In the genomic region with DNA sequence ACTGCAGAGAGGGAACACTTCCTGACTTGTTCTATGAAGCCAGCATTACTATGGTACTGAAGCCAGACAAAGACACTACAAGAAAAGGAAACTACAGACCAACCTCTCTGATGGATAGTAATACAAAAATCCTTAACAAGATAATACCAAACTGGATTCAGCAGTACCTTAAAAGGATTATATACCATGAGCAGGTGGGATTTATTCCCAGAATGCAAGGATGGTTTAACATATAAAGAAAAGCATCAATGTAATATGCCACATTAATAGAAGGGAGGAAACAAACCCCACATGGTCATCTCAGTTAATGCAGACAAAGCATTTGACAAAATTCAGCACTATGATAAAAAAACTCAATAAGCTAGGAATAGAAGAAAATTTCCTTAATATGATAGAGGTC, we compare ENCODE assay signal across 32 cellular contexts. TPM values are rescaled to one million over a fixed set of nuclear protein-coding genes. Genes with fewer than 3 reads are reported as not detected.
"Had no signal": no experiment of that assay in that cellular context is flagged by ENCODE, and none has a peak within 500 bp of the region (broad histone marks: within the 10 kb centered on the region; RNA-seq: fewer than 3 reads in every experiment).

No MANE protein-coding gene starts in this region.

- DNase-seq: activated B cell treated with CpG ODN at 0.5 μM for 24 hours; activated CD4-positive, alpha-beta memory T cell treated with anti-CD3 and anti-CD28 coated beads, Interleukin-2, amount 10 ng/mL, durations not matched to agents 7 days and 5 days; activated CD4-positive, alpha-beta T cell treated with anti-CD3 and anti-CD28 coated beads for 48 hours; activated CD4-positive, alpha-beta T cell treated with anti-CD3 and anti-CD28 coated beads, Interleukin-2, amount 10 ng/mL, durations not matched to agents 7 days and 5 days; activated CD4-positive, alpha-beta T cell treated with anti-CD3 and anti-CD28 coated beads, Interleukin-2, amount 50 U/mL, for 48 hours; activated CD4-positive, CD25-positive, alpha-beta regulatory T cell treated with anti-CD3 and anti-CD28 coated beads, Interleukin-2, amount 50 U/mL, for 72 hours; activated CD8-positive, alpha-beta memory T cell treated with anti-CD3 and anti-CD28 coated beads for 24 hours; activated CD8-positive, alpha-beta memory T cell treated with anti-CD3 and anti-CD28 coated beads, Interleukin-2, amount 10 ng/mL, durations not matched to agents 7 days and 5 days; activated CD8-positive, alpha-beta memory T cell treated with anti-CD3 and anti-CD28 coated beads, Interleukin-2, amount 50 U/mL, for 48 hours; activated CD8-positive, alpha-beta T cell treated with anti-CD3 and anti-CD28 coated beads, Interleukin-2, amount 10 ng/mL, durations not matched to agents 7 days and 5 days; activated effector memory CD4-positive, alpha-beta T cell treated with Interleukin-2 at 50 U/mL for 16 hours; activated gamma-delta T cell; activated naive CD4-positive, alpha-beta T cell treated with anti-CD3 and anti-CD28 coated beads, Interleukin-2, amount 10 ng/mL, durations not matched to agents 7 days and 5 days; activated naive CD4-positive, alpha-beta T cell treated with Interleukin-2 at 50 U/mL for 16 hours; activated naive CD8-positive, alpha-beta T cell treated with anti-CD3 and anti-CD28 coated beads, Interleukin-2, amount 10 ng/mL, durations not matched to agents 7 days and 5 days; activated naive CD8-positive, alpha-beta T cell treated with anti-CD3 and anti-CD28 coated beads, Interleukin-2, amount 50 U/mL, for 24 hours; activated T-cell treated with anti-CD3 and anti-CD28 coated beads, Interleukin-2, amount 50 U/mL, for 24 hours; activated T-cell treated with anti-CD3 and anti-CD28 coated beads, Interleukin-2, amount 50 U/mL, for 48 hours; amygdala; anterior cingulate cortex; caudate nucleus; cerebellar nuclear complex; T-helper 2 cell; T-helper 9 cell had no signal

- H3K36me3 ChIP-seq: ascending aorta, cardiac muscle cell had no signal

- FAIRE-seq: bronchial epithelial cell, TTC549 had no signal

- H3K4me1 ChIP-seq: ascending aorta had no signal

- H3K4me3 ChIP-seq: ascending aorta, cardiac muscle cell had no signal

- H3K27ac ChIP-seq: ascending aorta, cardiac muscle cell, VCaP had no signal

- ATAC-seq: activated CD8-positive, alpha-beta memory T cell treated with anti-CD3 and anti-CD28 coated beads, Interleukin-2, amount 10 ng/mL, durations not matched to agents 7 days and 5 days; activated CD8-positive, alpha-beta T cell treated with anti-CD3 and anti-CD28 coated beads, Interleukin-2, amount 10 ng/mL, durations not matched to agents 7 days and 5 days; activated naive CD8-positive, alpha-beta T cell treated with anti-CD3 and anti-CD28 coated beads, Interleukin-2, amount 50 U/mL, for 24 hours had no signal

- H3K27me3 ChIP-seq: ascending aorta, cardiac muscle cell had no signal

RNA-seq across cellular contexts. Expression of gene EBLN1, which starts 47.2 kb away (rescaled TPM):
- total RNA-seq: activated B cell treated with CpG ODN at 0.5 μM for 24 hours; activated CD4-positive, alpha-beta memory T cell treated with anti-CD3 and anti-CD28 coated beads, Interleukin-2, amount 10 ng/mL, durations not matched to agents 7 days and 5 days; activated CD4-positive, alpha-beta T cell treated with anti-CD3 and anti-CD28 coated beads, Interleukin-2, amount 10 ng/mL, durations not matched to agents 7 days and 5 days; activated CD8-positive, alpha-beta memory T cell treated with anti-CD3 and anti-CD28 coated beads, Interleukin-2, amount 10 ng/mL, durations not matched to agents 7 days and 5 days; activated CD8-positive, alpha-beta T cell treated with anti-CD3 and anti-CD28 coated beads, Interleukin-2, amount 10 ng/mL, durations not matched to agents 7 days and 5 days; activated naive CD8-positive, alpha-beta T cell treated with anti-CD3 and anti-CD28 coated beads, Interleukin-2, amount 10 ng/mL, durations not matched to agents 7 days and 5 days; activated T-helper 2 cell treated with anti-CD3 and anti-CD28 coated beads, Interferon-gamma antibody, Interleukin-2, Interleukin-4, amounts not matched to agents 10 μg/mL and 5 μg/mL and 100 μg/mL, durations not matched to agents 14 hours and 24 hours and 36 hours; ascending aorta; bronchial epithelial cell; cardiac muscle cell; chondrocyte had no signal
- polyA plus RNA-seq: adipose tissue, cardiac muscle cell had no signal
